In genomic region chr10:119306514-119306951, GRCh38 we compare ENCODE assay signal across 8 cellular contexts.
DNase-seq lines count a peak whose midpoint lies in the region; ATAC-seq and TF ChIP-seq lines count a peak whose summit lies in the region.

No MANE protein-coding gene starts in this region.

- CTCF ChIA-PET in activated B cell treated with CpG ODN at 0.5 μM for 24 hours (lab: Charles Lee), result interaction anchor here (0.6 to 4.5 kb wide), 8 partner anchors 33 to 183 kb away, joined by 3 to 31 read pairs (median 4); partner anchors contain the start of gene GRK5

- H3K27me3 Mint-ChIP-seq in activated B cell treated with CpG ODN at 0.5 μM for 24 hours, result no peaks in the 10 kb centered on the region

- no peak for TF ChIP-seq POLR2A in gastrocnemius medialis (IDR thresholded peaks at IDR 0.05)

- ATAC-seq in GM19395 (IDR thresholded peaks at IDR 0.05; ENCODE audit: unreplicated experiment) (peak; percentile 78), HG03520 (IDR thresholded peaks at IDR 0.05; ENCODE audit: unreplicated experiment) (peak; percentile 83), activated B cell treated with CpG ODN at 0.5 μM for 24 hours (ENCODE audit: low read depth) (peak; percentile 73), gastrocnemius medialis (no peak), sciatic nerve (no peak)

- no peaks in the 10 kb centered on the region for H3K9me3 ChIP-seq in BLaER1
- no peaks in the 10 kb centered on the region for H3K9me3 ChIP-seq in colonic mucosa
- no peaks in the 10 kb centered on the region for H3K9me3 ChIP-seq in gastrocnemius medialis

- peaks cover 97% of the 10 kb centered on the region for H3K4me1 Mint-ChIP-seq in activated B cell treated with CpG ODN at 0.5 μM for 24 hours

- H3K27ac Mint-ChIP-seq in activated B cell treated with CpG ODN at 0.5 μM for 24 hours, result peak overlapping the region; percentile 100

- H3K4me3 Mint-ChIP-seq in activated B cell treated with CpG ODN at 0.5 μM for 24 hours, result peak overlapping the region; percentile 86

- H3K27me3 ChIP-seq in BLaER1 (peaks cover 27% of the 10 kb centered on the region), colonic mucosa (no peaks in the 10 kb centered on the region), gastrocnemius medialis (no peaks in the 10 kb centered on the region)

- POLR2A ChIA-PET in activated B cell treated with CpG ODN at 0.5 μM for 24 hours (lab: Charles Lee), result interaction anchor here (0.9 to 6.5 kb wide), 23 partner anchors 9 to 212 kb away, joined by 3 to 134 read pairs (median 5); partner anchors contain the start of gene GRK5

- intact Hi-C loops in activated B cell treated with CpG ODN at 0.5 μM for 24 hours (cut with micrococcal nuclease), result loop anchor here (1.0 to 5.0 kb wide), 19 partner anchors 9 to 579 kb away; partner anchors contain the start of genes DENND10, EIF3A, PRDX3 and RGS10
- intact Hi-C loops in colonic mucosa (cut with DNase I), result no loop called here
- intact Hi-C loops in gastrocnemius medialis (cut with DNase I; ENCODE audit: low total_unique reads), result no loop called here
- intact Hi-C loops in sciatic nerve (cut with DNase I), result no loop called here

- in situ Hi-C loops in gastrocnemius medialis (cut with MboI; ENCODE audit: low sequenced_read_pairs in 4 of 4), result no loop called here

- H3K9ac ChIP-seq in BLaER1 (peak overlapping the region; percentile 60; the same call in 1 of the 2 replicates), colonic mucosa (ENCODE audit: low read depth in 2 of 2, low read length in 2 of 2) (peak overlapping the region in 1 of 2 donors; percentile 18)

- H3K36me3 ChIP-seq in BLaER1 (no peaks in the 10 kb centered on the region), colonic mucosa (no peaks in the 10 kb centered on the region), gastrocnemius medialis (no peaks in the 10 kb centered on the region)

- H3K4me2 ChIP-seq in BLaER1, result peak overlapping the region; percentile 92

- H3K27ac ChIP-seq in BLaER1 (peak overlapping the region; percentile 77), colonic mucosa (peak overlapping the region; percentile 78), gastrocnemius medialis (peak overlapping the region; percentile 63 to 77 (median 68))

- peaks cover 15% of the 10 kb centered on the region; the same call in 1 of the 2 replicates for H4K20me1 ChIP-seq in BLaER1

- H3K9me3 Mint-ChIP-seq in activated B cell treated with CpG ODN at 0.5 μM for 24 hours, result no peaks in the 10 kb centered on the region

- peak overlapping the region; percentile 39; the same call in 1 of the 2 replicates for H3K4me3 ChIP-seq in BLaER1
- no peak overlapping the region for H3K4me3 ChIP-seq in colonic mucosa
- no peak overlapping the region for H3K4me3 ChIP-seq in gastrocnemius medialis

- DNase-seq in activated B cell treated with CpG ODN at 0.5 μM for 24 hours (peak; percentile 73), colonic mucosa (no peak), gastrocnemius medialis (no peak), NCI-H2107 (lab: John Stamatoyannopoulos, UW) (no peak), sciatic nerve (ENCODE audit: low spot score) (no peak)

- H3K36me3 Mint-ChIP-seq in activated B cell treated with CpG ODN at 0.5 μM for 24 hours (ENCODE audit: low read depth), result peaks cover 3% of the 10 kb centered on the region

- H3K4me1 ChIP-seq in BLaER1 (peaks cover 77% of the 10 kb centered on the region), colonic mucosa (no peaks in the 10 kb centered on the region), gastrocnemius medialis (peaks cover 0 to 4% of the 10 kb centered on the region in 2 donors)

- no peak for TF ChIP-seq CTCF in activated B cell treated with CpG ODN at 0.5 μM for 24 hours (IDR thresholded peaks at IDR 0.05)
- no peak for TF ChIP-seq CTCF in colonic mucosa (IDR thresholded peaks at IDR 0.05)
- no peak for TF ChIP-seq CTCF in gastrocnemius medialis (IDR thresholded peaks at IDR 0.05 in 4 of 5, conservative IDR thresholded peaks at IDR 0.05 in 1 of 5)

Comparison
In these comparisons a context has a peak if more than half of its experiments do, and no peak if none do; other contexts are left out.
1. ATAC-seq: peak in GM19395 (single experiment), HG03520 (single experiment) and activated B cell treated with CpG ODN at 0.5 μM for 24 hours (single experiment); none in gastrocnemius medialis (0 of 2) and sciatic nerve (single experiment).
2. Peak in every context shown above with its lines, with median percentiles within 50 percentile points of each other: H3K27ac ChIP-seq.